In the genomic region with DNA sequence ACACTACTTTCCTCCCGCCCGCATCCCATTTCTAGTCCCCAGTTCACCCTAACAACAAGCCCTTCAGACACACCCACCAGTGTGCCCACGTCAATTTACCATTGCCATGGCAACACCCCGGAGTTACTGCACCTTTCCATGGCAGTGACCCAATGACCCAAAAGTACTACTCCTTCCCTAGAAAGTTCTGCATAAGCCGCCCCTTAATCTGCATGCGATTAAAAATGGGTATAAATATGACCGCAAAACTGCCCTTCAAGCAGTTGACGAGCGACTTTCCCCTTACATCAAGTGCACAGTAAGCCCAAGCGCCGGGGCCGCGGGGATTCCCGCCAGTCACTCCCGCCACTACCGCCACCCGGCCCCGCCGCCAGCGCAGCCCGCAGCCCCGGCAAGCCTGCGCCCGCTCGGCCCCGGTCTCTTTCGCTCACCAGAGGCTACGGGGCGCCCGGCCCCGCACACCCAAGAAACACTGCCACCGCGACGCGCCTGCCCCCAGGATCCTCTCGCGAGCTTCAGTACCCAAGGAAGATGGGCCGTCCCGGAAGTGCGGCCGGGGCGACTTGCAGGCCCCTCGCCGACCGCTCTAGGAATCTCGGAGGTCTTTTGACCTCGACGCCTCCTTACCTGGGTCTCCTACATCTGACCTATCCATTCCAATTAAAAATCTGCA, we compare ENCODE assay signal across 8 cellular contexts. TPM values are rescaled to one million over a fixed set of nuclear protein-coding genes. Genes with fewer than 3 reads are reported as not detected.
DNase-seq lines count a peak whose midpoint lies in the region; ATAC-seq and TF ChIP-seq lines count a peak whose summit lies in the region.

No MANE protein-coding gene starts in this region.

- H3K4me3 ChIP-seq in fibroblast of pulmonary artery (replicated peaks; ENCODE audit: low read depth, low read length), result peak overlapping the region; percentile 68

- peaks cover 26 to 85% (median 62%) of the 10 kb centered on the region in 9 donors for H3K9me3 Mint-ChIP-seq in naive thymus-derived CD8-positive, alpha-beta T cell
- H3K9me3 Mint-ChIP-seq in stimulated activated naive B cell treated with anti-CD40 and anti-IgM and Interleukin-4, amounts not matched to agents 10 μg/mL and 1 μg/mL and 100 μg/mL, for 72 hours, result peaks cover 18 to 20% of the 10 kb centered on the region in 2 donors

- peak; percentile 57 for ATAC-seq in HG02870 (IDR thresholded peaks at IDR 0.05; ENCODE audit: unreplicated experiment)
- ATAC-seq in naive thymus-derived CD8-positive, alpha-beta T cell, result peak; percentile 84 to 90
- peak; percentile 99 for ATAC-seq in stimulated activated naive B cell treated with anti-CD40 and anti-IgM and Interleukin-4, amounts not matched to agents 10 μg/mL and 1 μg/mL and 100 μg/mL, for 72 hours (replicated peaks)

- peak; percentile 83 for DNase-seq in GM10266 (ENCODE audit: extremely low spot score)
- DNase-seq in NCI-H774 (lab: John Stamatoyannopoulos, UW), result peak; percentile 72
- DNase-seq in activated T-helper 1 cell treated with Interleukin-2 at 50 U/mL for 16 hours (ENCODE audit: low read depth), result peak; percentile 36
- peak; percentile 89 for DNase-seq in fibroblast of pulmonary artery (ENCODE audit: low read depth)
- peak; percentile 23 to 75 (median 48) for DNase-seq in naive thymus-derived CD8-positive, alpha-beta T cell
- peak; percentile 81 for DNase-seq in stimulated activated naive B cell treated with anti-CD40 and anti-IgM and Interleukin-4, amounts not matched to agents 10 μg/mL and 1 μg/mL and 100 μg/mL, for 72 hours
- DNase-seq in MV-4-11 (lab: John Stamatoyannopoulos, UW), result no peak

- peak overlapping the region; percentile 62 to 92 (median 72) for H3K27ac Mint-ChIP-seq in naive thymus-derived CD8-positive, alpha-beta T cell
- H3K27ac Mint-ChIP-seq in stimulated activated naive B cell treated with anti-CD40 and anti-IgM and Interleukin-4, amounts not matched to agents 10 μg/mL and 1 μg/mL and 100 μg/mL, for 72 hours, result peak overlapping the region; percentile 43

- H3K4me3 Mint-ChIP-seq in naive thymus-derived CD8-positive, alpha-beta T cell, result peak overlapping the region; percentile 81 to 95 (median 88)
- H3K4me3 Mint-ChIP-seq in stimulated activated naive B cell treated with anti-CD40 and anti-IgM and Interleukin-4, amounts not matched to agents 10 μg/mL and 1 μg/mL and 100 μg/mL, for 72 hours, result peak overlapping the region; percentile 86 to 91

- peaks cover 7 to 15% (median 13%) of the 10 kb centered on the region in 4 donors for H3K4me1 Mint-ChIP-seq in naive thymus-derived CD8-positive, alpha-beta T cell
- H3K4me1 Mint-ChIP-seq in stimulated activated naive B cell treated with anti-CD40 and anti-IgM and Interleukin-4, amounts not matched to agents 10 μg/mL and 1 μg/mL and 100 μg/mL, for 72 hours, result peaks cover 2 to 21% of the 10 kb centered on the region in 2 donors

- no peak for TF ChIP-seq CTCF in GM10266 (IDR thresholded peaks at IDR 0.05; ENCODE audit: control insufficient read depth, insufficient read depth, low read depth, missing control alignments)
- TF ChIP-seq CTCF in fibroblast of pulmonary artery (IDR thresholded peaks at IDR 0.05; ENCODE audit: low read length, missing control alignments), result no peak

- H3K27me3 Mint-ChIP-seq in naive thymus-derived CD8-positive, alpha-beta T cell, result peaks cover 9 to 35% (median 29%) of the 10 kb centered on the region in 5 donors
- H3K27me3 Mint-ChIP-seq in stimulated activated naive B cell treated with anti-CD40 and anti-IgM and Interleukin-4, amounts not matched to agents 10 μg/mL and 1 μg/mL and 100 μg/mL, for 72 hours, result peaks cover 29 to 33% of the 10 kb centered on the region in 2 donors

- POLR2A ChIA-PET in naive thymus-derived CD8-positive, alpha-beta T cell (lab: Charles Lee), result interaction anchor here (1.0 to 1.5 kb wide), 3 partner anchors 60 to 77 kb away, joined by 3 to 4 read pairs (median 3); a partner anchor contains a TSS

- peaks cover 31 to 79% (median 70%) of the 10 kb centered on the region in 3 donors for H3K36me3 Mint-ChIP-seq in naive thymus-derived CD8-positive, alpha-beta T cell
- H3K36me3 Mint-ChIP-seq in stimulated activated naive B cell treated with anti-CD40 and anti-IgM and Interleukin-4, amounts not matched to agents 10 μg/mL and 1 μg/mL and 100 μg/mL, for 72 hours, result peaks cover 38 to 44% of the 10 kb centered on the region in 2 donors

RNA-seq across cellular contexts. Expression of a gene that starts 27.2 kb away (rescaled TPM):
- total RNA-seq in naive thymus-derived CD8-positive, alpha-beta T cell, result 1 to 10 TPM; 6.0 to 6.1 TPM
- polyA plus RNA-seq in naive thymus-derived CD8-positive, alpha-beta T cell, result 1 to 10 TPM; 2.3 to 3.4 (median 2.4) TPM

RNA-seq across cellular contexts. Expression of a gene that starts 36.7 kb away (rescaled TPM):
- total RNA-seq in naive thymus-derived CD8-positive, alpha-beta T cell, result 1 to 10 TPM; 2.7 to 3.9 TPM
- 1 to 10 TPM in 1 of 3 donors, under 1 TPM in 2; 0.41 to 1.2 (median 0.62) TPM for polyA plus RNA-seq in naive thymus-derived CD8-positive, alpha-beta T cell

RNA-seq across cellular contexts. Expression of a gene that starts 44.2 kb away (rescaled TPM):
- 1 to 10 TPM; 3.9 to 4.5 TPM for total RNA-seq in naive thymus-derived CD8-positive, alpha-beta T cell
- polyA plus RNA-seq in naive thymus-derived CD8-positive, alpha-beta T cell, result 1 to 10 TPM; 1.6 to 2.3 (median 2.2) TPM
